ENCODE assay signal across 12 cellular contexts in the genomic region with DNA sequence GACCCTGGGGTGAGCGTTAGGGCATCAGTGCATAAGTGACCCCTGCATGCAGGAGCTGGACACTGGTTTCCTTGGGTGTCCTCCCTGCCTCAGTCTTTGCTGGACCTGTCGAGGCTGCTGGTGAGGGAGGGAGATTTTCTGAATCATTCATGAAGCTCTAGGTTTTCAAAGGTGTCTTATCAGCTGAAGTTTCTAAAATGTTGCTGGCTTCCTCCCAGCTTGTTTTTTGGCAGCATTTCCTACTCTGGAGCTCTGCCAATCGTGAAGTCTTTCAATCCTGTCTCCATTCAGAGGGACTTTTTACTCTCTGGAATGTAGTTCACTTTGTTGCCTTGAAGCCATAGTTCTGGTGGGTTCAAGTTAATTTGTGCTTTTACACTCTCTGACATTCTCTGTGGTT. TPM values are rescaled to one million over a fixed set of nuclear protein-coding genes. Genes with fewer than 3 reads are reported as not detected.
A peak's percentile ranks its signal among the peaks of the same experiment; 100 is the strongest.
DNase-seq lines count a peak whose midpoint lies in the region; ATAC-seq, FAIRE-seq and TF ChIP-seq lines count a peak whose summit lies in the region.
"Had no signal": no experiment of that assay in that cellular context is flagged by ENCODE, and none has a peak within 500 bp of the region (broad histone marks: within the 10 kb centered on the region; RNA-seq: fewer than 3 reads in every experiment).

No MANE protein-coding gene starts in this region.

- peak overlapping the region; percentile 19 for H3K4me3 Mint-ChIP-seq in activated CD4-positive, alpha-beta T cell treated with anti-CD3 and anti-CD28 coated beads, Interleukin-2, amount 10 ng/mL, durations not matched to agents 7 days and 5 days
- H3K4me3 Mint-ChIP-seq in activated T-helper 17 cell treated with anti-CD3 and anti-CD28 coated beads, Interleukin-2, amount 50 U/mL, for 72 hours = peak overlapping the region; percentile 44
- H3K4me3 Mint-ChIP-seq in nephron = no peak overlapping the region

- peaks cover 0 to 2% of the 10 kb centered on the region in 2 donors for H3K9me3 ChIP-seq in kidney (ENCODE audit: control insufficient read depth in 1 of 2, low read length in 2 of 2)
- H3K9me3 ChIP-seq: thoracic aorta had no signal

- peaks cover 5% of the 10 kb centered on the region for H3K9me3 Mint-ChIP-seq in activated CD4-positive, alpha-beta T cell treated with anti-CD3 and anti-CD28 coated beads, Interleukin-2, amount 10 ng/mL, durations not matched to agents 7 days and 5 days
- H3K9me3 Mint-ChIP-seq in activated T-helper 17 cell treated with anti-CD3 and anti-CD28 coated beads, Interleukin-2, amount 50 U/mL, for 72 hours = peaks cover 5% of the 10 kb centered on the region
- peaks cover 17% of the 10 kb centered on the region for H3K9me3 Mint-ChIP-seq in nephron

- H3K4me1 Mint-ChIP-seq in activated CD4-positive, alpha-beta T cell treated with anti-CD3 and anti-CD28 coated beads, Interleukin-2, amount 10 ng/mL, durations not matched to agents 7 days and 5 days = peaks cover 22% of the 10 kb centered on the region
- H3K4me1 Mint-ChIP-seq in activated T-helper 17 cell treated with anti-CD3 and anti-CD28 coated beads, Interleukin-2, amount 50 U/mL, for 72 hours = peaks cover 14% of the 10 kb centered on the region
- H3K4me1 Mint-ChIP-seq in nephron = peaks cover 21% of the 10 kb centered on the region

- peaks cover 3% of the 10 kb centered on the region for H3K36me3 Mint-ChIP-seq in activated CD4-positive, alpha-beta T cell treated with anti-CD3 and anti-CD28 coated beads, Interleukin-2, amount 10 ng/mL, durations not matched to agents 7 days and 5 days (ENCODE audit: low read depth)
- H3K36me3 Mint-ChIP-seq in activated T-helper 17 cell treated with anti-CD3 and anti-CD28 coated beads, Interleukin-2, amount 50 U/mL, for 72 hours (ENCODE audit: low read depth) = no peaks in the 10 kb centered on the region
- H3K36me3 Mint-ChIP-seq in nephron (ENCODE audit: low read depth) = peaks cover 4% of the 10 kb centered on the region

- no peak overlapping the region for H3K27ac ChIP-seq in kidney (ENCODE audit: low read depth in 2 of 2, low read length in 2 of 2)
- H3K27ac ChIP-seq: hepatocyte, thoracic aorta had no signal

- no peaks in the 10 kb centered on the region for H3K4me1 ChIP-seq in kidney (ENCODE audit: control insufficient read depth in 1 of 2, insufficient read depth in 1 of 2, low read depth in 1 of 2, low read length in 2 of 2)

- ATAC-seq in HG02981 (IDR thresholded peaks at IDR 0.05; ENCODE audit: unreplicated experiment) = peak; percentile 14
- peak; percentile 47 for ATAC-seq in activated T-helper 17 cell treated with anti-CD3 and anti-CD28 coated beads, Interleukin-2, amount 50 U/mL, for 72 hours (replicated peaks)
- ATAC-seq: K562 had no signal

- no peak for FAIRE-seq in kidney (lab: Jason Lieb, UNC)
- FAIRE-seq: K562 had no signal

- H3K27ac Mint-ChIP-seq in activated CD4-positive, alpha-beta T cell treated with anti-CD3 and anti-CD28 coated beads, Interleukin-2, amount 10 ng/mL, durations not matched to agents 7 days and 5 days = peak overlapping the region; percentile 84
- H3K27ac Mint-ChIP-seq in activated T-helper 17 cell treated with anti-CD3 and anti-CD28 coated beads, Interleukin-2, amount 50 U/mL, for 72 hours = no peak overlapping the region
- H3K27ac Mint-ChIP-seq in nephron = peak overlapping the region in 2 of 3 experiments; percentile 16 to 28

- H3K27me3 Mint-ChIP-seq in activated CD4-positive, alpha-beta T cell treated with anti-CD3 and anti-CD28 coated beads, Interleukin-2, amount 10 ng/mL, durations not matched to agents 7 days and 5 days = peaks cover 14% of the 10 kb centered on the region
- peaks cover 15% of the 10 kb centered on the region for H3K27me3 Mint-ChIP-seq in activated T-helper 17 cell treated with anti-CD3 and anti-CD28 coated beads, Interleukin-2, amount 50 U/mL, for 72 hours
- H3K27me3 Mint-ChIP-seq in nephron (ENCODE audit: low read depth) = peaks cover 10% of the 10 kb centered on the region

- no peaks in the 10 kb centered on the region for H3K36me3 ChIP-seq in kidney (ENCODE audit: control insufficient read depth in 1 of 2, insufficient read depth in 2 of 2, low read length in 2 of 2)
- H3K36me3 ChIP-seq: thoracic aorta had no signal

- H3K4me3 ChIP-seq in kidney (ENCODE audit: low read length in 2 of 2) = no peak overlapping the region
- H3K4me3 ChIP-seq: hepatocyte, K562, thoracic aorta had no signal

- CTCF ChIA-PET in activated CD4-positive, alpha-beta T cell treated with anti-CD3 and anti-CD28 coated beads, Interleukin-2, amount 10 ng/mL, durations not matched to agents 7 days and 5 days (lab: Charles Lee) = interaction anchor here (1.2 kb wide), 1 partner anchor 10 kb away, joined by 4 read pairs; no protein-coding TSS in a partner anchor

- DNase-seq in activated CD4-positive, alpha-beta T cell treated with anti-CD3 and anti-CD28 coated beads, Interleukin-2, amount 10 ng/mL, durations not matched to agents 7 days and 5 days = no peak
- no peak for DNase-seq in activated CD4-positive, alpha-beta T cell treated with anti-CD3 and anti-CD28 coated beads for 48 hours
- DNase-seq in kidney (no peak), SW 1271 (lab: John Stamatoyannopoulos, UW) (no peak), EL (no peak)
- DNase-seq: NCI-H69 had no signal

- intact Hi-C loops in kidney (cut with DNase I) = no loop called here

- TF ChIP-seq CTCF in nephron (IDR thresholded peaks at IDR 0.05; ENCODE audit: unreplicated experiment in 3 of 3) (no peak), kidney (IDR thresholded peaks at IDR 0.05; ENCODE audit: borderline replicate concordance, extremely low read depth, insufficient read depth) (no peak)

- POLR2A ChIA-PET in activated CD4-positive, alpha-beta T cell treated with anti-CD3 and anti-CD28 coated beads, Interleukin-2, amount 10 ng/mL, durations not matched to agents 7 days and 5 days (lab: Charles Lee) = no interaction called here

- no peak overlapping the region for H3K9ac ChIP-seq in kidney (ENCODE audit: low read length in 2 of 2)

RNA-seq across cellular contexts. Expression of gene SNTG2, which starts 23.8 kb away (rescaled TPM):
- not detected for total RNA-seq in activated CD4-positive, alpha-beta T cell treated with anti-CD3 and anti-CD28 coated beads, Interleukin-2, amount 10 ng/mL, durations not matched to agents 7 days and 5 days
- under 1 TPM; 0.17 to 0.50 TPM for total RNA-seq in activated T-helper 17 cell treated with anti-CD3 and anti-CD28 coated beads, Interleukin-2, amount 50 U/mL, for 72 hours
- total RNA-seq in kidney = 2.2 TPM
- not detected for polyA plus RNA-seq in kidney (ENCODE audit: insufficient read depth, low read depth, low replicate concordance)
- total RNA-seq: hepatocyte, K562 had no signal
- polyA plus RNA-seq: hepatocyte, K562 had no signal

Comparison
In these comparisons a context has a peak if more than half of its experiments do, and no peak if none do; other contexts are left out.
1. H3K4me3 Mint-ChIP-seq: peak in activated CD4-positive, alpha-beta T cell treated with anti-CD3 and anti-CD28 coated beads, Interleukin-2, amount 10 ng/mL, durations not matched to agents 7 days and 5 days (single experiment) and activated T-helper 17 cell treated with anti-CD3 and anti-CD28 coated beads, Interleukin-2, amount 50 U/mL, for 72 hours (single experiment); none in nephron (0 of 3).